Comparison of ENCODE assay signal across 8 cellular contexts in genomic region chr19:18522124-18522861, GRCh38. TPM values are rescaled to one million over a fixed set of nuclear protein-coding genes. Genes with fewer than 3 reads are reported as not detected.
DNase-seq lines count a peak whose midpoint lies in the region; ATAC-seq and TF ChIP-seq lines count a peak whose summit lies in the region.

No MANE protein-coding gene starts in this region.

- peaks cover 44% of the 10 kb centered on the region for H3K79me2 ChIP-seq in SK-N-SH (ENCODE audit: insufficient read depth)
- peaks cover 45% of the 10 kb centered on the region for H3K79me2 ChIP-seq in osteoblast (ENCODE audit: insufficient read depth, low read length)

- TF ChIP-seq EP300 in SK-N-SH (IDR thresholded peaks at IDR 0.05; ENCODE audit: borderline replicate concordance in 1 of 2, low read depth in 1 of 2, low read length in 1 of 2) = no peak

- H4K20me1 ChIP-seq in SK-N-SH (ENCODE audit: insufficient read depth) (peaks cover 27% of the 10 kb centered on the region), osteoblast (ENCODE audit: insufficient read depth, low read length) (peaks cover 23% of the 10 kb centered on the region)

- peak overlapping the region; percentile 90 to 97 for H3K27ac Mint-ChIP-seq in activated naive CD4-positive, alpha-beta T cell treated with anti-CD3 and anti-CD28 coated beads, Interleukin-2, amount 50 U/mL, for 72 hours
- H3K27ac Mint-ChIP-seq in glutamatergic neuron (ENCODE audit: unreplicated experiment) = peak overlapping the region; percentile 59

- peak; percentile 88 for ATAC-seq in HG02610 (IDR thresholded peaks at IDR 0.05; ENCODE audit: unreplicated experiment)
- ATAC-seq in activated naive CD4-positive, alpha-beta T cell treated with anti-CD3 and anti-CD28 coated beads, Interleukin-2, amount 50 U/mL, for 72 hours = peak; percentile 92
- ATAC-seq in thoracic aorta (ENCODE audit: insufficient number of reproducible peaks, low FRiP score, low read depth) = peak; percentile 90

- peaks cover 6 to 11% of the 10 kb centered on the region in 2 donors for H3K36me3 Mint-ChIP-seq in activated naive CD4-positive, alpha-beta T cell treated with anti-CD3 and anti-CD28 coated beads, Interleukin-2, amount 50 U/mL, for 72 hours
- no peaks in the 10 kb centered on the region for H3K36me3 Mint-ChIP-seq in glutamatergic neuron (ENCODE audit: unreplicated experiment)

- H3K27me3 Mint-ChIP-seq in glutamatergic neuron (ENCODE audit: unreplicated experiment) = peaks cover 15% of the 10 kb centered on the region

- H3K9ac ChIP-seq in SK-N-SH = peak overlapping the region; percentile 96; the same call in 1 of the 2 replicates

- H3K4me1 Mint-ChIP-seq in glutamatergic neuron (ENCODE audit: low read depth, unreplicated experiment) = peaks cover 6% of the 10 kb centered on the region

- H3F3A ChIP-seq in SK-N-SH (replicated peaks; ENCODE audit: insufficient read depth) = peaks cover 17% of the 10 kb centered on the region

- DNase-seq in GM10248 (ENCODE audit: extremely low spot score) (peak; percentile 99), NCI-H1092 (lab: John Stamatoyannopoulos, UW) (peak; percentile 100), SK-N-SH (peak; percentile 96), glutamatergic neuron (peak; percentile 100), osteoblast (ENCODE audit: insufficient read length, low spot score, missing footprints) (peak; percentile 99), thoracic aorta (ENCODE audit: low spot score) (peak; percentile 100)
- peak; percentile 100 for DNase-seq in activated naive CD4-positive, alpha-beta T cell treated with anti-CD3 and anti-CD28 coated beads, Interleukin-2, amount 50 U/mL, for 72 hours (ENCODE audit: low spot score in 2 of 2)

- H2AFZ ChIP-seq in SK-N-SH (ENCODE audit: low read depth) (peak overlapping the region; percentile 52; the same call in 1 of the 2 replicates), osteoblast (ENCODE audit: low read length) (peak overlapping the region; percentile 73)

- H3K9me3 Mint-ChIP-seq in activated naive CD4-positive, alpha-beta T cell treated with anti-CD3 and anti-CD28 coated beads, Interleukin-2, amount 50 U/mL, for 72 hours = no peaks in the 10 kb centered on the region
- peaks cover 2% of the 10 kb centered on the region for H3K9me3 Mint-ChIP-seq in glutamatergic neuron (ENCODE audit: unreplicated experiment)

- TF ChIP-seq CTCF in GM10248 (IDR thresholded peaks at IDR 0.05; ENCODE audit: control extremely low read depth, extremely low read depth, low read depth, missing control alignments) (no peak), SK-N-SH (IDR thresholded peaks at IDR 0.05) (no peak), glutamatergic neuron (IDR thresholded peaks at IDR 0.05; ENCODE audit: partially characterized antibody, unreplicated experiment) (no peak), osteoblast (IDR thresholded peaks at IDR 0.05; ENCODE audit: extremely low read depth, low read depth, low read length) (no peak), thoracic aorta (IDR thresholded peaks at IDR 0.05) (no peak)

- POLR2A ChIA-PET in GM10248 (lab: Yijun Ruan, JAX) = interaction anchor here (0.7 to 1.6 kb wide), 5 partner anchors 15 to 49 kb away, joined by 3 to 5 read pairs (median 3); partner anchors contain the start of gene UBA52
- POLR2A ChIA-PET in SK-N-SH (lab: Yijun Ruan, JAX) = interaction anchor here (1.0 kb wide), 1 partner anchor 12 kb away, joined by 5 read pairs; no protein-coding TSS in a partner anchor

- CTCF ChIA-PET in GM10248 (lab: Yijun Ruan, JAX) (interaction anchor here (1.0 to 5.9 kb wide), 8 partner anchors 10 to 71 kb away, joined by 3 to 43 read pairs (median 4); no protein-coding TSS in a partner anchor), SK-N-SH (lab: Yijun Ruan, JAX) (interaction anchor here (0.6 to 5.7 kb wide), 12 partner anchors 8 to 72 kb away, joined by 3 to 58 read pairs (median 14); partner anchors contain the start of genes REX1BD and UBA52)

- H3K27ac ChIP-seq in SK-N-SH (ENCODE audit: low read depth in 2 of 2, low read length in 1 of 2) = peak overlapping the region; percentile 48 to 95; a peak in 2 of 4 replicates
- H3K27ac ChIP-seq in osteoblast (ENCODE audit: low read depth, low read length) = peak overlapping the region; percentile 66
- peak overlapping the region in 1 of 2 donors; percentile 98 for H3K27ac ChIP-seq in thoracic aorta

- no peaks in the 10 kb centered on the region for H3K9me2 ChIP-seq in SK-N-SH

- H3K4me2 ChIP-seq in SK-N-SH (peak overlapping the region; percentile 29; the same call in 1 of the 2 replicates), osteoblast (ENCODE audit: insufficient read depth, low read length) (peak overlapping the region; percentile 77)

- H3K4me1 ChIP-seq in SK-N-SH (ENCODE audit: control insufficient read depth in 1 of 2, insufficient read depth in 2 of 2, low read depth in 1 of 2, low read length in 1 of 2) = peaks cover 4 to 11% of the 10 kb centered on the region in 2 experiments; a peak in 1 of 4 replicates
- peaks cover 17% of the 10 kb centered on the region for H3K4me1 ChIP-seq in osteoblast (ENCODE audit: insufficient read depth, low read length)
- peaks cover 8 to 21% of the 10 kb centered on the region in 2 donors for H3K4me1 ChIP-seq in thoracic aorta (ENCODE audit: control insufficient read depth in 1 of 2, low read depth in 2 of 2)

- 1% methylated on average over 39 of the region's 51 CpGs for WGBS in SK-N-SH (ENCODE audit: low lambda C conversion rate)

- H3K4me3 ChIP-seq in SK-N-SH (ENCODE audit: low read depth in 2 of 2, low read length in 1 of 2) (peak overlapping the region in 1 of 2 experiments; percentile 73; a peak in 2 of 4 replicates), osteoblast (ENCODE audit: insufficient read depth, low read length) (peak overlapping the region; percentile 95), thoracic aorta (peak overlapping the region; percentile 96)

- H3K36me3 ChIP-seq in SK-N-SH (replicated peaks in 1 of 2; ENCODE audit: control insufficient read depth in 1 of 2, insufficient read depth in 2 of 2, low read length in 1 of 2) = no peaks in the 10 kb centered on the region
- no peaks in the 10 kb centered on the region for H3K36me3 ChIP-seq in osteoblast (ENCODE audit: insufficient read depth, low read length)
- H3K36me3 ChIP-seq in thoracic aorta = no peaks in the 10 kb centered on the region

- H3K9me3 ChIP-seq in SK-N-SH (no peaks in the 10 kb centered on the region), osteoblast (ENCODE audit: low read depth, low read length) (no peaks in the 10 kb centered on the region), thoracic aorta (no peaks in the 10 kb centered on the region)

- H3K4me3 Mint-ChIP-seq in glutamatergic neuron (ENCODE audit: unreplicated experiment) = peak overlapping the region; percentile 88

- H3K27me3 ChIP-seq in SK-N-SH (ENCODE audit: insufficient read depth) (no peaks in the 10 kb centered on the region), osteoblast (ENCODE audit: insufficient read depth, low read length) (no peaks in the 10 kb centered on the region), thoracic aorta (replicated peaks; ENCODE audit: insufficient read depth) (no peaks in the 10 kb centered on the region)

- TF ChIP-seq RAD21 in SK-N-SH (IDR thresholded peaks at IDR 0.05; ENCODE audit: low read length) = no peak

TF ChIP-seq in SK-N-SH, 30 proteins besides CTCF, POLR2A, EP300 and RAD21 (continues in another document):
- TF ChIP-seq TAF1 (IDR thresholded peaks at IDR 0.05; ENCODE audit: borderline replicate concordance, low read depth, low read length) = peak; percentile 57; the same call in 1 of the 2 replicates
- TF ChIP-seq SIN3A (IDR thresholded peaks at IDR 0.05; ENCODE audit: borderline replicate concordance, low read depth, low read length) = peak; percentile 73; the same call in 1 of the 2 replicates
- peak; percentile 74 for TF ChIP-seq POLR2AphosphoS5 (IDR thresholded peaks at IDR 0.05; ENCODE audit: low read depth, low read length)
- TF ChIP-seq CHD2 (IDR thresholded peaks at IDR 0.05; ENCODE audit: low read length, partially characterized antibody) = no peak
- TF ChIP-seq FOXM1 (IDR thresholded peaks at IDR 0.05; ENCODE audit: low read depth) = no peak
- TF ChIP-seq TEAD4 (IDR thresholded peaks at IDR 0.05; ENCODE audit: borderline replicate concordance, insufficient read depth) = 0 out of 2 replicates have a peak, but pooled peaks have one; percentile 38

RNA-seq across cellular contexts. Expression of gene ELL, which starts 0.4 kb away (rescaled TPM):
- polyA plus RNA-seq in SK-N-SH (2012; rRNA removed) = 3.6 and 7.4 TPM in 2 replicates
- polyA plus RNA-seq in SK-N-SH (2012; cell fraction: cytosol; rRNA removed) = 2.6 and 4.0 TPM in 2 replicates
- 13.5 and 16.6 TPM in 2 replicates for polyA plus RNA-seq in SK-N-SH (2012; cell fraction: nucleus; rRNA removed)
- 10 to 100 TPM; 18.8 to 23.0 TPM for total RNA-seq in activated naive CD4-positive, alpha-beta T cell treated with anti-CD3 and anti-CD28 coated beads, Interleukin-2, amount 50 U/mL, for 72 hours
- 11.6 TPM for total RNA-seq in glutamatergic neuron (ENCODE audit: unreplicated experiment)
- total RNA-seq in osteoblast = 17.1 and 18.5 TPM in 2 replicates
- 10 to 100 TPM; 28.3 to 35.0 TPM for total RNA-seq in thoracic aorta

RNA-seq across cellular contexts. Expression of gene FKBP8, which starts 21.1 kb away (rescaled TPM):
- 227 and 273 TPM in 2 replicates for polyA plus RNA-seq in SK-N-SH (2012; rRNA removed)
- polyA plus RNA-seq in SK-N-SH (2012; cell fraction: cytosol; rRNA removed) = 115 and 179 TPM in 2 replicates
- polyA plus RNA-seq in SK-N-SH (2012; cell fraction: nucleus; rRNA removed) = 311 and 413 TPM in 2 replicates
- 100 to 1,000 TPM; 153 to 236 TPM for total RNA-seq in activated naive CD4-positive, alpha-beta T cell treated with anti-CD3 and anti-CD28 coated beads, Interleukin-2, amount 50 U/mL, for 72 hours
- total RNA-seq in glutamatergic neuron (ENCODE audit: unreplicated experiment) = 203 TPM
- 253 and 288 TPM in 2 replicates for total RNA-seq in osteoblast
- 100 to 1,000 TPM; 237 to 446 TPM for total RNA-seq in thoracic aorta

RNA-seq across cellular contexts. Expression of gene KXD1, which starts 35.4 kb away (rescaled TPM):
- polyA plus RNA-seq in SK-N-SH (2012; rRNA removed) = 151 and 165 TPM in 2 replicates
- polyA plus RNA-seq in SK-N-SH (2012; cell fraction: cytosol; rRNA removed) = 73.1 and 118 TPM in 2 replicates
- polyA plus RNA-seq in SK-N-SH (2012; cell fraction: nucleus; rRNA removed) = 148 TPM in 2 replicates
- total RNA-seq in activated naive CD4-positive, alpha-beta T cell treated with anti-CD3 and anti-CD28 coated beads, Interleukin-2, amount 50 U/mL, for 72 hours = 100 to 1,000 TPM in 1 of 2 donors, 10 to 100 TPM in 1; 75.8 to 122 TPM
- 71.3 TPM for total RNA-seq in glutamatergic neuron (ENCODE audit: unreplicated experiment)
- total RNA-seq in osteoblast = 92.8 and 104 TPM in 2 replicates
- total RNA-seq in thoracic aorta = 100 to 1,000 TPM in 1 of 2 donors, 10 to 100 TPM in 1; 99.6 to 174 TPM

RNA-seq across cellular contexts. Expression of gene UBA52, which starts 49.4 kb away (rescaled TPM):
- polyA plus RNA-seq in SK-N-SH (2012; rRNA removed) = 2,690 and 3,026 TPM in 2 replicates
- polyA plus RNA-seq in SK-N-SH (2012; cell fraction: cytosol; rRNA removed) = 2,274 and 2,526 TPM in 2 replicates
- 940 and 1,966 TPM in 2 replicates for polyA plus RNA-seq in SK-N-SH (2012; cell fraction: nucleus; rRNA removed)
- 1,000 to 10,000 TPM; 1,677 to 1,782 TPM for total RNA-seq in activated naive CD4-positive, alpha-beta T cell treated with anti-CD3 and anti-CD28 coated beads, Interleukin-2, amount 50 U/mL, for 72 hours
- total RNA-seq in glutamatergic neuron (ENCODE audit: unreplicated experiment) (826 TPM), osteoblast (554 and 556 TPM in 2 replicates), thoracic aorta (100 to 1,000 TPM; 306 to 438 TPM)
